1 cellular context compared by ENCODE assay signal in genomic region chr3:10121064-10121463, GRCh38.
A peak's percentile ranks its signal among the peaks of the same experiment; 100 is the strongest.
TF ChIP-seq lines count a peak whose summit lies in the region.

No MANE protein-coding gene starts in this region.

TF ChIP-seq in HepG2, 621 proteins besides CTCF, POLR2A, EP300 and RAD21:
- TF ChIP-seq KLF16 (CRISPR knock-in tag; IDR thresholded peaks at IDR 0.05) = no peak
- TF ChIP-seq MZF1 (CRISPR knock-in tag; IDR thresholded peaks at IDR 0.05; ENCODE audit: borderline replicate concordance) = no peak
- no peak for TF ChIP-seq BRCA1 (CRISPR knock-in tag; IDR thresholded peaks at IDR 0.05)
- peak; percentile 20; the same call in 1 of the 2 replicates for TF ChIP-seq CEBPB (IDR thresholded peaks at IDR 0.05; ENCODE audit: borderline replicate concordance, low read depth, low read length)
- no peak for TF ChIP-seq THAP7 (CRISPR knock-in tag; IDR thresholded peaks at IDR 0.05)
- TF ChIP-seq RBM22 (optimal IDR thresholded peaks at IDR 0.05; ENCODE audit: low read length) = no peak
- no peak for TF ChIP-seq REST (IDR thresholded peaks at IDR 0.05; ENCODE audit: borderline replicate concordance in 1 of 2, low read depth in 1 of 2, low read length in 2 of 2)
